Comparison of ENCODE assay signal across 8 cellular contexts in genomic region chr13:20703785-20704458, GRCh38. TPM values are rescaled to one million over a fixed set of nuclear protein-coding genes. Genes with fewer than 3 reads are reported as not detected.
A peak's percentile ranks its signal among the peaks of the same experiment; 100 is the strongest.
DNase-seq lines count a peak whose midpoint lies in the region; ATAC-seq and TF ChIP-seq lines count a peak whose summit lies in the region.

No MANE protein-coding gene starts in this region.

- peak; percentile 92 for ATAC-seq in GM21737 (IDR thresholded peaks at IDR 0.05; ENCODE audit: unreplicated experiment)
- peak; percentile 89 for ATAC-seq in activated naive CD8-positive, alpha-beta T cell treated with anti-CD3 and anti-CD28 coated beads, Interleukin-2, amount 10 ng/mL, durations not matched to agents 7 days and 5 days (ENCODE audit: low read depth)
- ATAC-seq in left ventricle myocardium superior, result peak; percentile 89

- peak; percentile 67 for TF ChIP-seq CTCF in GM10248 (IDR thresholded peaks at IDR 0.05; ENCODE audit: control extremely low read depth, extremely low read depth, low read depth, missing control alignments)

- H3K4me1 Mint-ChIP-seq in activated naive CD8-positive, alpha-beta T cell treated with anti-CD3 and anti-CD28 coated beads, Interleukin-2, amount 10 ng/mL, durations not matched to agents 7 days and 5 days, result peaks cover 4% of the 10 kb centered on the region

- intact Hi-C loops in left ventricle myocardium superior (cut with micrococcal nuclease), result no loop called here

- no peak overlapping the region for H3K27ac Mint-ChIP-seq in activated naive CD8-positive, alpha-beta T cell treated with anti-CD3 and anti-CD28 coated beads, Interleukin-2, amount 10 ng/mL, durations not matched to agents 7 days and 5 days

- DNase-seq in GM10248 (ENCODE audit: extremely low spot score), result peak; percentile 90
- DNase-seq in KG1 (lab: John Stamatoyannopoulos, UW), result peak; percentile 22
- DNase-seq in SKM-1 (lab: John Stamatoyannopoulos, UW; ENCODE audit: unreplicated experiment), result peak; percentile 42
- peak; percentile 85 for DNase-seq in activated naive CD8-positive, alpha-beta T cell treated with anti-CD3 and anti-CD28 coated beads, Interleukin-2, amount 10 ng/mL, durations not matched to agents 7 days and 5 days
- peak; percentile 88 for DNase-seq in left ventricle myocardium superior
- peak; percentile 18 for DNase-seq in renal cortical epithelial cell (ENCODE audit: low read depth)
- no peak for DNase-seq in OCI-M2 (lab: John Stamatoyannopoulos, UW; ENCODE audit: unreplicated experiment)

- no peak overlapping the region for H3K4me3 Mint-ChIP-seq in activated naive CD8-positive, alpha-beta T cell treated with anti-CD3 and anti-CD28 coated beads, Interleukin-2, amount 10 ng/mL, durations not matched to agents 7 days and 5 days

- POLR2A ChIA-PET in GM10248 (lab: Yijun Ruan, JAX), result interaction anchor here (0.7 kb wide), 1 partner anchor 145 kb away, joined by 3 read pairs; no protein-coding TSS in a partner anchor
- POLR2A ChIA-PET in activated naive CD8-positive, alpha-beta T cell treated with anti-CD3 and anti-CD28 coated beads, Interleukin-2, amount 10 ng/mL, durations not matched to agents 7 days and 5 days (lab: Charles Lee), result interaction anchor here (0.6 to 0.9 kb wide), 2 partner anchors 227 to 595 kb away, joined by 3 to 4 read pairs; no protein-coding TSS in a partner anchor

- CTCF ChIA-PET in GM10248 (lab: Yijun Ruan, JAX), result interaction anchor here (0.6 to 5.9 kb wide), 17 partner anchors 9 to 225 kb away, joined by 3 to 34 read pairs (median 4); no protein-coding TSS in a partner anchor

- H3K36me3 Mint-ChIP-seq in activated naive CD8-positive, alpha-beta T cell treated with anti-CD3 and anti-CD28 coated beads, Interleukin-2, amount 10 ng/mL, durations not matched to agents 7 days and 5 days, result no peaks in the 10 kb centered on the region

- peaks cover 33% of the 10 kb centered on the region for H3K27me3 Mint-ChIP-seq in activated naive CD8-positive, alpha-beta T cell treated with anti-CD3 and anti-CD28 coated beads, Interleukin-2, amount 10 ng/mL, durations not matched to agents 7 days and 5 days

- no peaks in the 10 kb centered on the region for H3K9me3 Mint-ChIP-seq in activated naive CD8-positive, alpha-beta T cell treated with anti-CD3 and anti-CD28 coated beads, Interleukin-2, amount 10 ng/mL, durations not matched to agents 7 days and 5 days

RNA-seq across cellular contexts. Expression of gene IL17D, which starts 0.4 kb away (rescaled TPM):
- total RNA-seq in activated naive CD8-positive, alpha-beta T cell treated with anti-CD3 and anti-CD28 coated beads, Interleukin-2, amount 10 ng/mL, durations not matched to agents 7 days and 5 days, result not detected
- total RNA-seq in left ventricle myocardium superior, result 0.55 TPM
- 0.35 TPM in 1 of 2 replicates, not detected in the other for total RNA-seq in renal cortical epithelial cell
